In the genomic region with DNA sequence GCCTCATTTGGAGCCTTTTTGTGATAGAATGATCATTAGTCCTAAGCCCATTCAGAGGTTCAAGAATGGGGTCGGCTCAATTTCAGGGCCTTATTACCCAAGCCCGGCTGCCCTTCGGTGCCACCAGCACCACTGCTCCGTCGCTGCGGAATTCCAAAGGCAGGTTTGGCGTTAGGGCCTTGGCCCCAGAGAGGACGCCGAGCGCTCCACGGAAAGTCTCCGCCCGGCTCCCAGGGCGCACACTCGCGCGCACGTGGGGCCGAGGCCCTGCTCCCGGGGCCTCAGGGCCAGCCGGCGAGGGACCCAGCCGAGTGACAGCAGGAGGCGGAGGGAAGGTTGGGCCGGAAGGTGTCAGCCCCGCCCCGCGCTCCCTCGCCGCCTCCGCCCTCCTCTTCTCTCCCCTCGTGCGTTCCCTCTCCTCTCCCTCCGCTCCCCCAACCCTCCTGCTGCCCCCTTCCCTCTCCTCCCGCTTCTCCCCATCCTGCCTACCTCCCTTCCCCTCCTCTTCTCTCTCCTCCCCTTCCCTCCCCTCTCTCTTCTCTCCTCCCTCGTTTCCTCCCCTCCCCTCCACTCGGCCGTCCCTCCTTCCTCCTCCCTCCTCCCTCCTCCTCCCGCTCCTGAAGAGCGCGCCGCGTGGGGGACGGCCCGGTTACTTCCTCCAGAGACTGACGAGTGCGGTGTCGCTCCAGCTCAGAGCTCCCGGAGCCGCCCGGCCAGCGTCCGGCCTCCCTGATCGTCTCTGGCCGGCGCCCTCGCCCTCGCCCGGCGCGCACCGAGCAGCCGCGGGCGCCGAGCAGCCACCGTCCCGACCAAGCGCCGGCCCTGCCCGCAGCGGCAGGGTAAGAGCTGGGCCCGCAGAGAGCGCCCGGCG, we compare ENCODE assay signal across 1 cellular context.
A peak's percentile ranks its signal among the peaks of the same experiment; 100 is the strongest.
TF ChIP-seq lines count a peak whose summit lies in the region.

A gene (plus strand): TSS at position 648 of the 871 bp plus-strand sequence. CDS start 4,106 bp downstream, outside the sequence.

TF ChIP-seq in H1, 55 proteins besides CTCF, POLR2A, EP300 and RAD21:
- TF ChIP-seq SIN3A (conservative IDR thresholded peaks at IDR 0.05 in 1 of 2, IDR thresholded peaks at IDR 0.05 in 1 of 2; ENCODE audit: low read depth in 1 of 2, low read length in 2 of 2), result peak; percentile 31 to 57; a peak in 1 of 4 replicates
- TF ChIP-seq SRF (IDR thresholded peaks at IDR 0.05; ENCODE audit: low read depth, low read length), result no peak
- TF ChIP-seq RNF2 (IDR thresholded peaks at IDR 0.05; ENCODE audit: borderline replicate concordance, low read depth, low read length, missing control alignments, poor library complexity, severe bottlenecking), result no peak
- peak; percentile 2; the same call in 1 of the 2 replicates for TF ChIP-seq PHF8 (conservative IDR thresholded peaks at IDR 0.05; ENCODE audit: low read depth, low read length)
- TF ChIP-seq CREB1 (IDR thresholded peaks at IDR 0.05), result 0 out of 2 replicates have a peak, but pooled peaks have one; percentile 9
- peak; percentile 98 for TF ChIP-seq KDM4A (IDR thresholded peaks at IDR 0.05; ENCODE audit: low read depth, low read length, severe bottlenecking)
- TF ChIP-seq SP1 (IDR thresholded peaks at IDR 0.05; ENCODE audit: low read depth, low read length), result no peak
- peak; percentile 7 for TF ChIP-seq CTBP2 (IDR thresholded peaks at IDR 0.05; ENCODE audit: borderline replicate concordance, insufficient read depth, insufficient read length, low read length)
- TF ChIP-seq POLR2AphosphoS5 (IDR thresholded peaks at IDR 0.05; ENCODE audit: low read depth, low read length), result peak; percentile 69; the same call in 1 of the 2 replicates
- no peak for TF ChIP-seq TCF12 (IDR thresholded peaks at IDR 0.05; ENCODE audit: low read depth, low read length)
- 0 out of 2 replicates have a peak, but pooled peaks have one; percentile 1 for TF ChIP-seq TEAD4 (IDR thresholded peaks at IDR 0.05; ENCODE audit: low read depth, low read length)
- TF ChIP-seq, protein P1, sequence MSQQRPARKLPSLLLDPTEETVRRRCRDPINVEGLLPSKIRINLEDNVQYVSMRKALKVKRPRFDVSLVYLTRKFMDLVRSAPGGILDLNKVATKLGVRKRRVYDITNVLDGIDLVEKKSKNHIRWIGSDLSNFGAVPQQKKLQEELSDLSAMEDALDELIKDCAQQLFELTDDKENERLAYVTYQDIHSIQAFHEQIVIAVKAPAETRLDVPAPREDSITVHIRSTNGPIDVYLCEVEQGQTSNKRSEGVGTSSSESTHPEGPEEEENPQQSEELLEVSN (IDR thresholded peaks at IDR 0.05), result peak; percentile 67
- 0 out of 2 replicates have a peak, but pooled peaks have one; percentile 4 for TF ChIP-seq BACH1 (IDR thresholded peaks at IDR 0.05; ENCODE audit: low read length)
- TF ChIP-seq, protein P2, sequence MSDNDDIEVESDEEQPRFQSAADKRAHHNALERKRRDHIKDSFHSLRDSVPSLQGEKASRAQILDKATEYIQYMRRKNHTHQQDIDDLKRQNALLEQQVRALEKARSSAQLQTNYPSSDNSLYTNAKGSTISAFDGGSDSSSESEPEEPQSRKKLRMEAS (IDR thresholded peaks at IDR 0.05), result peak; percentile 79
- peak; percentile 73 for TF ChIP-seq RBBP5 (IDR thresholded peaks at IDR 0.05; ENCODE audit: borderline replicate concordance, low read depth, low read length)
- TF ChIP-seq, protein P3, sequence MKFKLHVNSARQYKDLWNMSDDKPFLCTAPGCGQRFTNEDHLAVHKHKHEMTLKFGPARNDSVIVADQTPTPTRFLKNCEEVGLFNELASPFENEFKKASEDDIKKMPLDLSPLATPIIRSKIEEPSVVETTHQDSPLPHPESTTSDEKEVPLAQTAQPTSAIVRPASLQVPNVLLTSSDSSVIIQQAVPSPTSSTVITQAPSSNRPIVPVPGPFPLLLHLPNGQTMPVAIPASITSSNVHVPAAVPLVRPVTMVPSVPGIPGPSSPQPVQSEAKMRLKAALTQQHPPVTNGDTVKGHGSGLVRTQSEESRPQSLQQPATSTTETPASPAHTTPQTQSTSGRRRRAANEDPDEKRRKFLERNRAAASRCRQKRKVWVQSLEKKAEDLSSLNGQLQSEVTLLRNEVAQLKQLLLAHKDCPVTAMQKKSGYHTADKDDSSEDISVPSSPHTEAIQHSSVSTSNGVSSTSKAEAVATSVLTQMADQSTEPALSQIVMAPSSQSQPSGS (IDR thresholded peaks at IDR 0.05; ENCODE audit: low read length), result no peak
- peak; percentile 9; the same call in 1 of the 2 replicates for TF ChIP-seq EGR1 (IDR thresholded peaks at IDR 0.05; ENCODE audit: borderline replicate concordance, low read depth, low read length)
- no peak for TF ChIP-seq RFX5 (IDR thresholded peaks at IDR 0.05; ENCODE audit: borderline replicate concordance, low read depth, low read length)
- TF ChIP-seq BRCA1 (IDR thresholded peaks at IDR 0.05; ENCODE audit: low read depth, low read length), result no peak
- TF ChIP-seq TAF7 (optimal IDR thresholded peaks at IDR 0.05; ENCODE audit: borderline replicate concordance, low read depth, low read length), result peak; percentile 90
- TF ChIP-seq TAF1 (IDR thresholded peaks at IDR 0.05; ENCODE audit: low read depth, low read length), result peak; percentile 88
- TF ChIP-seq ZNF274 (IDR thresholded peaks at IDR 0.05; ENCODE audit: borderline replicate concordance, extremely low read depth, low read length), result no peak
- no peak for TF ChIP-seq MAFK (IDR thresholded peaks at IDR 0.05; ENCODE audit: low read depth, low read length)
- peak; percentile 89 for TF ChIP-seq TBP (IDR thresholded peaks at IDR 0.05; ENCODE audit: low read depth, low read length)
- TF ChIP-seq GABPA (IDR thresholded peaks at IDR 0.05; ENCODE audit: borderline replicate concordance, insufficient read depth, low read length), result no peak
- TF ChIP-seq, protein P4, sequence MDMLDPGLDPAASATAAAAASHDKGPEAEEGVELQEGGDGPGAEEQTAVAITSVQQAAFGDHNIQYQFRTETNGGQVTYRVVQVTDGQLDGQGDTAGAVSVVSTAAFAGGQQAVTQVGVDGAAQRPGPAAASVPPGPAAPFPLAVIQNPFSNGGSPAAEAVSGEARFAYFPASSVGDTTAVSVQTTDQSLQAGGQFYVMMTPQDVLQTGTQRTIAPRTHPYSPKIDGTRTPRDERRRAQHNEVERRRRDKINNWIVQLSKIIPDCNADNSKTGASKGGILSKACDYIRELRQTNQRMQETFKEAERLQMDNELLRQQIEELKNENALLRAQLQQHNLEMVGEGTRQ (IDR thresholded peaks at IDR 0.05; ENCODE audit: low read length), result no peak
- TF ChIP-seq FOSL1 (IDR thresholded peaks at IDR 0.05; ENCODE audit: insufficient read depth, low read depth, low read length), result no peak
- TF ChIP-seq HDAC2 (IDR thresholded peaks at IDR 0.05; ENCODE audit: borderline replicate concordance in 1 of 2, low read depth in 2 of 2, low read length in 2 of 2), result peak; percentile 46 to 71; a peak in 1 of 4 replicates
- TF ChIP-seq GTF2F1 (IDR thresholded peaks at IDR 0.05; ENCODE audit: borderline replicate concordance, low read depth, low read length), result peak; percentile 17; the same call in 1 of the 2 replicates
- TF ChIP-seq, protein P5, sequence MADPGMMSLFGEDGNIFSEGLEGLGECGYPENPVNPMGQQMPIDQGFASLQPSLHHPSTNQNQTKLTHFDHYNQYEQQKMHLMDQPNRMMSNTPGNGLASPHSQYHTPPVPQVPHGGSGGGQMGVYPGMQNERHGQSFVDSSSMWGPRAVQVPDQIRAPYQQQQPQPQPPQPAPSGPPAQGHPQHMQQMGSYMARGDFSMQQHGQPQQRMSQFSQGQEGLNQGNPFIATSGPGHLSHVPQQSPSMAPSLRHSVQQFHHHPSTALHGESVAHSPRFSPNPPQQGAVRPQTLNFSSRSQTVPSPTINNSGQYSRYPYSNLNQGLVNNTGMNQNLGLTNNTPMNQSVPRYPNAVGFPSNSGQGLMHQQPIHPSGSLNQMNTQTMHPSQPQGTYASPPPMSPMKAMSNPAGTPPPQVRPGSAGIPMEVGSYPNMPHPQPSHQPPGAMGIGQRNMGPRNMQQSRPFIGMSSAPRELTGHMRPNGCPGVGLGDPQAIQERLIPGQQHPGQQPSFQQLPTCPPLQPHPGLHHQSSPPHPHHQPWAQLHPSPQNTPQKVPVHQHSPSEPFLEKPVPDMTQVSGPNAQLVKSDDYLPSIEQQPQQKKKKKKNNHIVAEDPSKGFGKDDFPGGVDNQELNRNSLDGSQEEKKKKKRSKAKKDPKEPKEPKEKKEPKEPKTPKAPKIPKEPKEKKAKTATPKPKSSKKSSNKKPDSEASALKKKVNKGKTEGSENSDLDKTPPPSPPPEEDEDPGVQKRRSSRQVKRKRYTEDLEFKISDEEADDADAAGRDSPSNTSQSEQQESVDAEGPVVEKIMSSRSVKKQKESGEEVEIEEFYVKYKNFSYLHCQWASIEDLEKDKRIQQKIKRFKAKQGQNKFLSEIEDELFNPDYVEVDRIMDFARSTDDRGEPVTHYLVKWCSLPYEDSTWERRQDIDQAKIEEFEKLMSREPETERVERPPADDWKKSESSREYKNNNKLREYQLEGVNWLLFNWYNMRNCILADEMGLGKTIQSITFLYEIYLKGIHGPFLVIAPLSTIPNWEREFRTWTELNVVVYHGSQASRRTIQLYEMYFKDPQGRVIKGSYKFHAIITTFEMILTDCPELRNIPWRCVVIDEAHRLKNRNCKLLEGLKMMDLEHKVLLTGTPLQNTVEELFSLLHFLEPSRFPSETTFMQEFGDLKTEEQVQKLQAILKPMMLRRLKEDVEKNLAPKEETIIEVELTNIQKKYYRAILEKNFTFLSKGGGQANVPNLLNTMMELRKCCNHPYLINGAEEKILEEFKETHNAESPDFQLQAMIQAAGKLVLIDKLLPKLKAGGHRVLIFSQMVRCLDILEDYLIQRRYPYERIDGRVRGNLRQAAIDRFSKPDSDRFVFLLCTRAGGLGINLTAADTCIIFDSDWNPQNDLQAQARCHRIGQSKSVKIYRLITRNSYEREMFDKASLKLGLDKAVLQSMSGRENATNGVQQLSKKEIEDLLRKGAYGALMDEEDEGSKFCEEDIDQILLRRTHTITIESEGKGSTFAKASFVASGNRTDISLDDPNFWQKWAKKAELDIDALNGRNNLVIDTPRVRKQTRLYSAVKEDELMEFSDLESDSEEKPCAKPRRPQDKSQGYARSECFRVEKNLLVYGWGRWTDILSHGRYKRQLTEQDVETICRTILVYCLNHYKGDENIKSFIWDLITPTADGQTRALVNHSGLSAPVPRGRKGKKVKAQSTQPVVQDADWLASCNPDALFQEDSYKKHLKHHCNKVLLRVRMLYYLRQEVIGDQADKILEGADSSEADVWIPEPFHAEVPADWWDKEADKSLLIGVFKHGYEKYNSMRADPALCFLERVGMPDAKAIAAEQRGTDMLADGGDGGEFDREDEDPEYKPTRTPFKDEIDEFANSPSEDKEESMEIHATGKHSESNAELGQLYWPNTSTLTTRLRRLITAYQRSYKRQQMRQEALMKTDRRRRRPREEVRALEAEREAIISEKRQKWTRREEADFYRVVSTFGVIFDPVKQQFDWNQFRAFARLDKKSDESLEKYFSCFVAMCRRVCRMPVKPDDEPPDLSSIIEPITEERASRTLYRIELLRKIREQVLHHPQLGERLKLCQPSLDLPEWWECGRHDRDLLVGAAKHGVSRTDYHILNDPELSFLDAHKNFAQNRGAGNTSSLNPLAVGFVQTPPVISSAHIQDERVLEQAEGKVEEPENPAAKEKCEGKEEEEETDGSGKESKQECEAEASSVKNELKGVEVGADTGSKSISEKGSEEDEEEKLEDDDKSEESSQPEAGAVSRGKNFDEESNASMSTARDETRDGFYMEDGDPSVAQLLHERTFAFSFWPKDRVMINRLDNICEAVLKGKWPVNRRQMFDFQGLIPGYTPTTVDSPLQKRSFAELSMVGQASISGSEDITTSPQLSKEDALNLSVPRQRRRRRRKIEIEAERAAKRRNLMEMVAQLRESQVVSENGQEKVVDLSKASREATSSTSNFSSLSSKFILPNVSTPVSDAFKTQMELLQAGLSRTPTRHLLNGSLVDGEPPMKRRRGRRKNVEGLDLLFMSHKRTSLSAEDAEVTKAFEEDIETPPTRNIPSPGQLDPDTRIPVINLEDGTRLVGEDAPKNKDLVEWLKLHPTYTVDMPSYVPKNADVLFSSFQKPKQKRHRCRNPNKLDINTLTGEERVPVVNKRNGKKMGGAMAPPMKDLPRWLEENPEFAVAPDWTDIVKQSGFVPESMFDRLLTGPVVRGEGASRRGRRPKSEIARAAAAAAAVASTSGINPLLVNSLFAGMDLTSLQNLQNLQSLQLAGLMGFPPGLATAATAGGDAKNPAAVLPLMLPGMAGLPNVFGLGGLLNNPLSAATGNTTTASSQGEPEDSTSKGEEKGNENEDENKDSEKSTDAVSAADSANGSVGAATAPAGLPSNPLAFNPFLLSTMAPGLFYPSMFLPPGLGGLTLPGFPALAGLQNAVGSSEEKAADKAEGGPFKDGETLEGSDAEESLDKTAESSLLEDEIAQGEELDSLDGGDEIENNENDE (IDR thresholded peaks at IDR 0.05; ENCODE audit: insufficient replicate concordance, low read length), result no peak
- peak; percentile 56 for TF ChIP-seq ASH2L (IDR thresholded peaks at IDR 0.05; ENCODE audit: low read length)
